ENCODE assay signal across 8 cellular contexts in the genomic region with DNA sequence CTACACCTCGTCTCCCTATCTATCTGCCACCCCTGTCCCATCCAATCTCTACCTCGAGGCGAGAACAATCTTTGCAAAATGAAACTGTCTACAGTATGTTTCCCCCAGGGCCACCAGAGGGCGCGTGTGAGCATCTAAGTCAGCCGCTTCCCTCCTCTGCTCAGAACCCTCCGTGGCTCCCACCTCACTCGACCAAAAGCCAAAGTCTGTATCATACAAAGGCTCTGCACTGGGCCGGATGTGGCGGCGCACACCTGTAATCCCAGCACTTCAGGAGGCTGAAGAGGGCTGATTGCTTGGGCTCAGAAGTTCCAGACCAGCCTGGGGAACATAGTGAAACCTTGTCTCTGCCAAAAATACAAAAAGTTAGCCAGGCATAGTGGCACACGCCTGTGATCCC. TPM values are rescaled to one million over a fixed set of nuclear protein-coding genes. Genes with fewer than 3 reads are reported as not detected.
DNase-seq lines count a peak whose midpoint lies in the region; TF ChIP-seq lines count a peak whose summit lies in the region.
"Not testable (repeated sequence)": the region's sequence is repeated elsewhere in the genome, so short reads cannot be mapped to it uniquely, and the experiment has no call there.

No MANE protein-coding gene starts in this region.

- DNase-seq in CD8-positive, alpha-beta memory T cell = peak; percentile 63 to 82 (median 66)
- DNase-seq in HT1080 (ENCODE audit: low read depth) (peak; percentile 58), OCI-LY7 (ENCODE audit: low spot score) (peak; percentile 79), astrocyte of the spinal cord (ENCODE audit: low read depth, low spot score) (peak; percentile 40), cardiac muscle cell (ENCODE audit: low read depth in 1 of 2, low spot score in 1 of 2) (peak; percentile 50 to 65)
- peak; percentile 86 for DNase-seq in activated CD4-positive, alpha-beta T cell treated with anti-CD3 and anti-CD28 coated beads, Interleukin-2, amount 10 ng/mL, durations not matched to agents 7 days and 5 days
- not testable (repeated sequence) for DNase-seq in osteocyte (ENCODE audit: extremely low spot score, unreplicated experiment)
- DNase-seq in stimulated activated CD8-positive, alpha-beta memory T cell treated with anti-CD3 and anti-CD28 coated beads, Interleukin-7, amount 100 ng/mL, for 24 hours (ENCODE audit: low read depth) = peak; percentile 59

- TF ChIP-seq CTCF in OCI-LY7 (conservative IDR thresholded peaks at IDR 0.05; ENCODE audit: low read length) = peak; percentile 80
- TF ChIP-seq CTCF in astrocyte of the spinal cord (IDR thresholded peaks at IDR 0.05; ENCODE audit: low read depth, low read length) = peak; percentile 70
- peak; percentile 59 for TF ChIP-seq CTCF in cardiac muscle cell (IDR thresholded peaks at IDR 0.05; ENCODE audit: low read depth, low read length)
- TF ChIP-seq CTCF in osteocyte (IDR thresholded peaks at IDR 0.05) = peak; percentile 71

- peak overlapping the region in 6 of 7 donors; percentile 0 to 72 (median 34) for H3K4me3 Mint-ChIP-seq in CD8-positive, alpha-beta memory T cell
- H3K4me3 Mint-ChIP-seq in activated CD4-positive, alpha-beta T cell treated with anti-CD3 and anti-CD28 coated beads, Interleukin-2, amount 10 ng/mL, durations not matched to agents 7 days and 5 days = peak overlapping the region; percentile 47
- not testable (repeated sequence) for H3K4me3 Mint-ChIP-seq in osteocyte (ENCODE audit: unreplicated experiment)

- H3K9me2 ChIP-seq in OCI-LY7 (ENCODE audit: insufficient read depth, low read length) = not testable (repeated sequence)

- not testable (repeated sequence) for BruUV-seq in OCI-LY7 (replicated peaks; lab: Mats Ljungman, UMichigan)

- not testable (repeated sequence) for H3K9me3 Mint-ChIP-seq in CD8-positive, alpha-beta memory T cell; activated CD4-positive, alpha-beta T cell treated with anti-CD3 and anti-CD28 coated beads, Interleukin-2, amount 10 ng/mL, durations not matched to agents 7 days and 5 days; osteocyte (ENCODE audit: unreplicated experiment)

- H3K27ac Mint-ChIP-seq in CD8-positive, alpha-beta memory T cell = peak overlapping the region in 7 of 8 donors; percentile 1 to 81 (median 28)
- peak overlapping the region; percentile 78 for H3K27ac Mint-ChIP-seq in activated CD4-positive, alpha-beta T cell treated with anti-CD3 and anti-CD28 coated beads, Interleukin-2, amount 10 ng/mL, durations not matched to agents 7 days and 5 days
- not testable (repeated sequence) for H3K27ac Mint-ChIP-seq in osteocyte (ENCODE audit: unreplicated experiment)

- CTCF ChIA-PET in CD8-positive, alpha-beta memory T cell (lab: Charles Lee) = interaction anchor here (0.6 to 2.5 kb wide), 4 partner anchors 29 to 157 kb away, joined by 3 to 11 read pairs (median 6); a partner anchor contains a TSS
- CTCF ChIA-PET in OCI-LY7 (lab: Charles Lee; ENCODE audit: unreplicated experiment) = not testable (repeated sequence)
- CTCF ChIA-PET in activated CD4-positive, alpha-beta T cell treated with anti-CD3 and anti-CD28 coated beads, Interleukin-2, amount 10 ng/mL, durations not matched to agents 7 days and 5 days (lab: Charles Lee) = interaction anchor here (0.6 to 3.1 kb wide), 6 partner anchors 12 to 194 kb away, joined by 3 to 15 read pairs (median 3); no protein-coding TSS in a partner anchor

- H3K27me3 Mint-ChIP-seq in CD8-positive, alpha-beta memory T cell; activated CD4-positive, alpha-beta T cell treated with anti-CD3 and anti-CD28 coated beads, Interleukin-2, amount 10 ng/mL, durations not matched to agents 7 days and 5 days; osteocyte (ENCODE audit: unreplicated experiment): not testable (repeated sequence)

- peaks cover 18 to 28% (median 23%) of the 10 kb centered on the region in 3 donors for H3K4me1 Mint-ChIP-seq in CD8-positive, alpha-beta memory T cell
- H3K4me1 Mint-ChIP-seq in activated CD4-positive, alpha-beta T cell treated with anti-CD3 and anti-CD28 coated beads, Interleukin-2, amount 10 ng/mL, durations not matched to agents 7 days and 5 days = peaks cover 24% of the 10 kb centered on the region
- H3K4me1 Mint-ChIP-seq in osteocyte (ENCODE audit: unreplicated experiment) = peaks cover 12% of the 10 kb centered on the region

- H2AFZ ChIP-seq in OCI-LY7 (ENCODE audit: low read length) = not testable (repeated sequence)

- not testable (repeated sequence) for H3K27me3 ChIP-seq in CD8-positive, alpha-beta memory T cell (ENCODE audit: insufficient read depth, low read length, poor library complexity, severe bottlenecking); cardiac muscle cell

- not testable (repeated sequence) for H3K79me2 ChIP-seq in OCI-LY7 (ENCODE audit: insufficient read depth, low read depth, low read length)

- not testable (repeated sequence) for H3K4me1 ChIP-seq in CD8-positive, alpha-beta memory T cell (ENCODE audit: insufficient read depth, low read length); OCI-LY7 (ENCODE audit: insufficient read depth, low read length, poor library complexity, severe bottlenecking); cardiac muscle cell (ENCODE audit: low read depth)

- not testable (repeated sequence) for H3K27ac ChIP-seq in CD8-positive, alpha-beta memory T cell (ENCODE audit: low read depth, low read length); OCI-LY7 (ENCODE audit: low read depth, low read length, poor library complexity, severe bottlenecking); cardiac muscle cell

- POLR2A ChIA-PET in CD8-positive, alpha-beta memory T cell (lab: Charles Lee); OCI-LY7 (lab: Charles Lee); activated CD4-positive, alpha-beta T cell treated with anti-CD3 and anti-CD28 coated beads, Interleukin-2, amount 10 ng/mL, durations not matched to agents 7 days and 5 days (lab: Charles Lee): not testable (repeated sequence)

- not testable (repeated sequence) for H3K36me3 Mint-ChIP-seq in CD8-positive, alpha-beta memory T cell; activated CD4-positive, alpha-beta T cell treated with anti-CD3 and anti-CD28 coated beads, Interleukin-2, amount 10 ng/mL, durations not matched to agents 7 days and 5 days (ENCODE audit: low read depth); osteocyte (ENCODE audit: unreplicated experiment)

- peak overlapping the region; percentile 65; the same call in 1 of the 2 replicates for H3K4me2 ChIP-seq in OCI-LY7 (ENCODE audit: low read length)

- H3K9me3 ChIP-seq in CD8-positive, alpha-beta memory T cell (ENCODE audit: low read length); OCI-LY7 (ENCODE audit: low read length); cardiac muscle cell (ENCODE audit: low read depth): not testable (repeated sequence)

- H3K4me3 ChIP-seq in CD8-positive, alpha-beta memory T cell (ENCODE audit: low read length); OCI-LY7 (ENCODE audit: low read depth, low read length, poor library complexity, severe bottlenecking); astrocyte of the spinal cord (ENCODE audit: low read depth, low read length); cardiac muscle cell: not testable (repeated sequence)

- H3K36me3 ChIP-seq in CD8-positive, alpha-beta memory T cell (ENCODE audit: insufficient read depth, low read length); OCI-LY7 (ENCODE audit: insufficient read depth, low read length); cardiac muscle cell: not testable (repeated sequence)

- intact Hi-C loops in OCI-LY7 (cut with micrococcal nuclease; ENCODE audit: unreplicated experiment) = loop anchor here (1.0 kb wide), 1 partner anchor 152 kb away; no protein-coding TSS in a partner anchor

- in situ Hi-C loops in astrocyte of the spinal cord (cut with HindIII; ENCODE audit: low sequenced_read_pairs) = not testable (repeated sequence)

- not testable (repeated sequence) for H4K20me1 ChIP-seq in OCI-LY7 (ENCODE audit: insufficient read depth, low read length)

RNA-seq across cellular contexts. Expression of a gene that starts 9.9 kb away (rescaled TPM):
- total RNA-seq in CD8-positive, alpha-beta memory T cell = 1 to 10 TPM; 5.8 TPM
- 0.81 TPM for polyA plus RNA-seq in CD8-positive, alpha-beta memory T cell
- 8.7 and 17.4 TPM in 2 replicates for total RNA-seq in HT1080 (2014; rRNA removed; shearing (Covaris generic))
- polyA plus RNA-seq in HT1080 (2015; cell fraction: cytosol; rRNA removed) = 7.9 and 10.8 TPM in 2 replicates
- 10.7 and 13.9 TPM in 2 replicates for polyA plus RNA-seq in HT1080 (2015; cell fraction: nucleus; rRNA removed)
- total RNA-seq in OCI-LY7 (2014; rRNA removed; shearing (Covaris generic)) = 2.6 and 5.0 TPM in 2 replicates
- total RNA-seq in OCI-LY7 (2022) = 8.1 and 8.2 TPM in 2 replicates
- total RNA-seq in activated CD4-positive, alpha-beta T cell treated with anti-CD3 and anti-CD28 coated beads, Interleukin-2, amount 10 ng/mL, durations not matched to agents 7 days and 5 days = 10 to 100 TPM; 12.5 to 14.0 TPM
- total RNA-seq in cardiac muscle cell = 26.6 and 55.8 TPM in 2 replicates
- 19.6 and 35.2 TPM in 2 replicates for polyA plus RNA-seq in cardiac muscle cell
- total RNA-seq in osteocyte = 43.5 and 48.6 TPM in 2 replicates

RNA-seq across cellular contexts. Expression of a gene that starts 59.7 kb away (rescaled TPM):
- 10 to 100 TPM; 75.0 to 76.2 TPM for total RNA-seq in CD8-positive, alpha-beta memory T cell
- polyA plus RNA-seq in CD8-positive, alpha-beta memory T cell = 4.5 TPM
- total RNA-seq in HT1080 (2014; rRNA removed; shearing (Covaris generic)) = 80.4 and 123 TPM in 2 replicates
- polyA plus RNA-seq in HT1080 (2015; cell fraction: cytosol; rRNA removed) = 32.8 and 38.5 TPM in 2 replicates
- polyA plus RNA-seq in HT1080 (2015; cell fraction: nucleus; rRNA removed) = 17.0 and 21.1 TPM in 2 replicates
- total RNA-seq in OCI-LY7 (2014; rRNA removed; shearing (Covaris generic)) = 115 and 202 TPM in 2 replicates
- total RNA-seq in OCI-LY7 (2022) (139 and 143 TPM in 2 replicates), cardiac muscle cell (19.1 and 21.8 TPM in 2 replicates), osteocyte (4.5 and 5.5 TPM in 2 replicates)
- 100 to 1,000 TPM; 119 to 131 TPM for total RNA-seq in activated CD4-positive, alpha-beta T cell treated with anti-CD3 and anti-CD28 coated beads, Interleukin-2, amount 10 ng/mL, durations not matched to agents 7 days and 5 days
- 27.5 and 30.7 TPM in 2 replicates for polyA plus RNA-seq in cardiac muscle cell
